ENCODE assay signal across 1 cellular context in the genomic region with DNA sequence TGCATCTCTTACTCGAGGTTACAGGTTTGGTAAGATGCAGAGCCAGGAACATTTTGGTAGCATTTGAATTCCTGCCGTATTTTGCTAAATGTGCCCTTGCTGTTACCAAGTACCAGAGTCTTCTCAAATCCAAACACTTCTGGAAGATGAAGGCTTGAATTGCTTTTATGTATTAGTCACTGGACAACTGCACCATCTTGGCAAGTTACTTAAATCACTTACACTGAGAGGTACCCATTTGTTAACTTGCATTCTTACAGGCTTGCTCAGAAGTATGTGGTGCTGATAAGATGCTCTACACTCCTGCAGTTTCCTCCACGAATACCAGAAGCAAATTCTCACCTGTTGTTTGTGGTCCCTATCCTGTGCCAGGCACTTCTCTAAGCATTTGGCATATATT.
TF ChIP-seq lines count a peak whose summit lies in the region.

No MANE protein-coding gene starts in this region.

TF ChIP-seq in A549, 52 proteins besides CTCF, POLR2A, EP300 and RAD21 (continued from another document):
- TF ChIP-seq, protein P1, sequence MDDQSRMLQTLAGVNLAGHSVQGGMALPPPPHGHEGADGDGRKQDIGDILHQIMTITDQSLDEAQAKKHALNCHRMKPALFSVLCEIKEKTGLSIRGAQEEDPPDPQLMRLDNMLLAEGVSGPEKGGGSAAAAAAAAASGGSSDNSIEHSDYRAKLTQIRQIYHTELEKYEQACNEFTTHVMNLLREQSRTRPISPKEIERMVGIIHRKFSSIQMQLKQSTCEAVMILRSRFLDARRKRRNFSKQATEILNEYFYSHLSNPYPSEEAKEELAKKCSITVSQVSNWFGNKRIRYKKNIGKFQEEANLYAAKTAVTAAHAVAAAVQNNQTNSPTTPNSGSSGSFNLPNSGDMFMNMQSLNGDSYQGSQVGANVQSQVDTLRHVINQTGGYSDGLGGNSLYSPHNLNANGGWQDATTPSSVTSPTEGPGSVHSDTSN (IDR thresholded peaks at IDR 0.05): no peak
- TF ChIP-seq KDM5A (IDR thresholded peaks at IDR 0.05) (no peak), RNF2 (IDR thresholded peaks at IDR 0.05; ENCODE audit: borderline replicate concordance, low read depth) (no peak), RFX5 (IDR thresholded peaks at IDR 0.05) (no peak), CBX2 (IDR thresholded peaks at IDR 0.05; ENCODE audit: borderline replicate concordance, low read depth) (no peak), CHD4 (IDR thresholded peaks at IDR 0.05; ENCODE audit: borderline replicate concordance) (no peak)
- TF ChIP-seq, protein P2, sequence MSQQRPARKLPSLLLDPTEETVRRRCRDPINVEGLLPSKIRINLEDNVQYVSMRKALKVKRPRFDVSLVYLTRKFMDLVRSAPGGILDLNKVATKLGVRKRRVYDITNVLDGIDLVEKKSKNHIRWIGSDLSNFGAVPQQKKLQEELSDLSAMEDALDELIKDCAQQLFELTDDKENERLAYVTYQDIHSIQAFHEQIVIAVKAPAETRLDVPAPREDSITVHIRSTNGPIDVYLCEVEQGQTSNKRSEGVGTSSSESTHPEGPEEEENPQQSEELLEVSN (IDR thresholded peaks at IDR 0.05; ENCODE audit: borderline replicate concordance, low read depth): no peak
